Comparison of ENCODE assay signal across 33 cellular contexts in the genomic region with DNA sequence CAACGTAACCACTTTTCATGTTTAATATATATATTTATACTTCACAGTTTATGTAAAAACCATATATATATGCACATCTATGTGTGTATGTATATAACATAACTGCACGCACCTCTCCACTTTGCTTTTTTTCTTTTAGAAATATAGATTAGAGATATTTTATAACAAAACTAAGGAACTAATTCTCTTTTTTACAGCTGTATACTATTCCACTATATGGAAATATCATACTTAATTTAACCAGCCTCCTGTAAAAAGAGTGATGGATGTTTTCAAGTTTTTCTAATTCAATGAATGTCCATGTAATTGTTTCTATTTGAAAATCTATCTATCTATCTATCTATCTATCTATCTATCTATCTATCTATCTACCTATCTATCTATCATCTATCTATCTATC. TPM values are rescaled to one million over a fixed set of nuclear protein-coding genes. Genes with fewer than 3 reads are reported as not detected.
"Had no signal": no experiment of that assay in that cellular context is flagged by ENCODE, and none has a peak within 500 bp of the region (broad histone marks: within the 10 kb centered on the region; RNA-seq: fewer than 3 reads in every experiment).

No MANE protein-coding gene starts in this region.

- H3K9me3 Mint-ChIP-seq: neural crest cell; stimulated activated naive CD8-positive, alpha-beta T cell treated with anti-CD3 and anti-CD28 coated beads, Interleukin-15, amount 100 ng/mL, for 72 hours; type B pancreatic cell had no signal

- H3K27me3 Mint-ChIP-seq: activated naive CD8-positive, alpha-beta T cell treated with anti-CD3 and anti-CD28 coated beads, Interleukin-2, amount 10 ng/mL, durations not matched to agents 7 days and 5 days; stimulated activated naive CD8-positive, alpha-beta T cell treated with anti-CD3 and anti-CD28 coated beads, Interleukin-15, amount 100 ng/mL, for 72 hours; type B pancreatic cell had no signal

- H3K4me3 ChIP-seq: gastroesophageal sphincter, mucosa of descending colon, psoas muscle, sigmoid colon, uterus had no signal

- H3K27me3 ChIP-seq: brain microvascular endothelial cell, gastroesophageal sphincter, sigmoid colon, uterus had no signal

- H3K27ac ChIP-seq: brain microvascular endothelial cell, gastroesophageal sphincter, parathyroid adenoma, psoas muscle, sigmoid colon, uterus had no signal

- H3K27ac Mint-ChIP-seq: activated naive CD8-positive, alpha-beta T cell treated with anti-CD3 and anti-CD28 coated beads, Interleukin-2, amount 10 ng/mL, durations not matched to agents 7 days and 5 days; stimulated activated effector memory CD8-positive, alpha-beta T cell treated with anti-CD3 and anti-CD28 coated beads, Interleukin-12 subunit alpha, Interleukin-12 subunit beta, amount 100 ng/mL, for 72 hours; stimulated activated naive CD8-positive, alpha-beta T cell treated with anti-CD3 and anti-CD28 coated beads, Interleukin-15, amount 100 ng/mL, for 72 hours; type B pancreatic cell had no signal

- H3K36me3 Mint-ChIP-seq: type B pancreatic cell had no signal

- ATAC-seq: gastroesophageal sphincter; left cardiac atrium; left ventricle myocardium superior; mucosa of descending colon; psoas muscle; stimulated activated effector memory CD8-positive, alpha-beta T cell treated with anti-CD3 and anti-CD28 coated beads, Interleukin-12 subunit alpha, Interleukin-12 subunit beta, amount 100 ng/mL, for 72 hours; stimulated activated naive CD8-positive, alpha-beta T cell treated with anti-CD3 and anti-CD28 coated beads, Interleukin-15, amount 100 ng/mL, for 72 hours had no signal

- H3K4me1 ChIP-seq: gastroesophageal sphincter, parathyroid adenoma, psoas muscle, sigmoid colon, uterus had no signal

- H3K9me3 ChIP-seq: gastroesophageal sphincter, mucosa of descending colon, psoas muscle, sigmoid colon, uterus had no signal

- H3K4me3 Mint-ChIP-seq: neural crest cell, type B pancreatic cell had no signal

- H3K4me1 Mint-ChIP-seq: neural crest cell had no signal

- DNase-seq: activated CD4-positive, alpha-beta T cell treated with anti-CD3 and anti-CD28 coated beads, Interleukin-2, amount 50 U/mL, for 1 hour; activated CD4-positive, CD25-positive, alpha-beta regulatory T cell treated with anti-CD3 and anti-CD28 coated beads, Interleukin-2, amount 50 U/mL, for 72 hours; activated gamma-delta T cell treated with Interleukin-2 at 50 U/mL for 16 hours; activated naive CD8-positive, alpha-beta T cell treated with anti-CD3 and anti-CD28 coated beads, Interleukin-2, amount 10 ng/mL, durations not matched to agents 7 days and 5 days; activated T-cell treated with anti-CD3 and anti-CD28 coated beads for 4 hours; amniotic stem cell; brain microvascular endothelial cell; cortex of kidney; head of caudate nucleus; hippocampal formation; left cardiac atrium; left ventricle myocardium superior; mucosa of descending colon; occipital lobe; psoas muscle; sigmoid colon; small intestine; stimulated activated CD4-positive, alpha-beta T cell treated with anti-CD3 and anti-CD28 coated beads, Interleukin-4, amount 100 ng/mL, for 24 hours; stimulated activated naive CD8-positive, alpha-beta T cell treated with anti-CD3 and anti-CD28 coated beads, Interleukin-15, amount 100 ng/mL, for 72 hours; substantia nigra; T1000; uterus had no signal

- H3K36me3 ChIP-seq: brain microvascular endothelial cell, gastroesophageal sphincter, sigmoid colon, uterus had no signal

RNA-seq across cellular contexts. Expression of a gene that starts 4.6 kb away (rescaled TPM):
- total RNA-seq: astrocyte, endothelial cell of umbilical vein, fibroblast of lung, lung microvascular endothelial cell, myocyte had no signal
- polyA plus RNA-seq: endothelial cell of umbilical vein, keratinocyte had no signal
